In genomic region chr7:129824291-129825004, GRCh38 we compare ENCODE assay signal across 8 cellular contexts.
DNase-seq lines count a peak whose midpoint lies in the region; ATAC-seq and TF ChIP-seq lines count a peak whose summit lies in the region.

No MANE protein-coding gene starts in this region.

- no peaks in the 10 kb centered on the region for H3K27me3 Mint-ChIP-seq in Calu3 (ENCODE audit: unreplicated experiment)
- H3K27me3 Mint-ChIP-seq in endothelial cell (ENCODE audit: unreplicated experiment), result peaks cover 13% of the 10 kb centered on the region

- H3K36me3 ChIP-seq in OCI-LY7 (ENCODE audit: insufficient read depth, low read length) (no peaks in the 10 kb centered on the region), trophoblast cell (ENCODE audit: control insufficient read depth in 1 of 2, insufficient read depth in 2 of 2, low read length in 2 of 2) (peaks cover 7 to 11% of the 10 kb centered on the region in 2 experiments)

- H2AFZ ChIP-seq in OCI-LY7 (ENCODE audit: low read length), result peak overlapping the region; percentile 86
- H2AFZ ChIP-seq in trophoblast cell (ENCODE audit: insufficient read depth, low read length, poor library complexity), result peak overlapping the region; percentile 73

- H3K79me2 ChIP-seq in OCI-LY7 (ENCODE audit: insufficient read depth, low read depth, low read length) (no peaks in the 10 kb centered on the region), trophoblast cell (ENCODE audit: control insufficient read depth, insufficient read depth, low read length, poor library complexity) (no peaks in the 10 kb centered on the region)

- no peak overlapping the region for H3K14ac ChIP-seq in trophoblast cell (ENCODE audit: low read length)

- no peaks in the 10 kb centered on the region for H3K9me3 ChIP-seq in OCI-LY7 (ENCODE audit: low read length)
- no peaks in the 10 kb centered on the region for H3K9me3 ChIP-seq in trophoblast cell (ENCODE audit: insufficient read depth, low read depth, low read length)

- peak overlapping the region; percentile 79 for H4K8ac ChIP-seq in trophoblast cell (ENCODE audit: low read depth, low read length)

- no peak overlapping the region for H2AK5ac ChIP-seq in trophoblast cell (ENCODE audit: low read length)

- no TSS peak for BruUV-seq in Calu3 (replicated peaks; lab: Mats Ljungman, UMichigan)
- no TSS peak for BruUV-seq in OCI-LY7 (replicated peaks; lab: Mats Ljungman, UMichigan)

- H3K4me3 Mint-ChIP-seq in Calu3 (ENCODE audit: low read depth, unreplicated experiment) (peak overlapping the region; percentile 92), endothelial cell (ENCODE audit: unreplicated experiment) (peak overlapping the region; percentile 88)

- H3K23ac ChIP-seq in trophoblast cell (ENCODE audit: low read length), result no peak overlapping the region

- H3K27ac ChIP-seq in OCI-LY7 (ENCODE audit: low read depth, low read length, poor library complexity, severe bottlenecking) (no peak overlapping the region), trophoblast cell (ENCODE audit: low read depth, low read length) (no peak overlapping the region)

- intact Hi-C loops in Calu3 (cut with micrococcal nuclease; ENCODE audit: unreplicated experiment) (loop anchor here (1.0 to 5.0 kb wide), 2 partner anchors 123 to 160 kb away; no protein-coding TSS in a partner anchor), OCI-LY7 (cut with micrococcal nuclease; ENCODE audit: unreplicated experiment) (loop anchor here (1.0 to 10.0 kb wide), 3 partner anchors 160 to 460 kb away; no protein-coding TSS in a partner anchor)

- no peaks in the 10 kb centered on the region for H3K9me2 ChIP-seq in OCI-LY7 (ENCODE audit: insufficient read depth, low read length)

- DNase-seq in Calu3 (no peak), OCI-LY7 (ENCODE audit: low spot score) (no peak), endothelial cell (ENCODE audit: low spot score) (no peak), trophoblast cell (no peak), EL (no peak), NCI-H345 (lab: John Stamatoyannopoulos, UW) (no peak), foreskin melanocyte (no peak)

- H3K27ac Mint-ChIP-seq in Calu3 (ENCODE audit: unreplicated experiment) (peak overlapping the region; percentile 87), endothelial cell (ENCODE audit: unreplicated experiment) (no peak overlapping the region)

- H3K9me3 Mint-ChIP-seq in Calu3 (ENCODE audit: low read depth, unreplicated experiment) (no peaks in the 10 kb centered on the region), endothelial cell (ENCODE audit: unreplicated experiment) (no peaks in the 10 kb centered on the region)

- H3K18ac ChIP-seq in trophoblast cell (ENCODE audit: low read length), result no peak overlapping the region

- no peak overlapping the region for H2BK120ac ChIP-seq in trophoblast cell (ENCODE audit: insufficient read depth, low read length, poor library complexity)

- H4K91ac ChIP-seq in trophoblast cell (ENCODE audit: low read depth, low read length), result no peak overlapping the region

- WGBS in trophoblast cell (ENCODE audit: extremely low coverage, insufficient coverage, insufficient read length), result no CpG with 5 or more reads among the region's 20 CpGs

- CTCF ChIA-PET in Calu3 (lab: Charles Lee), result interaction anchor here (0.6 to 2.8 kb wide), 6 partner anchors 93 to 212 kb away, joined by 3 to 19 read pairs (median 9); no protein-coding TSS in a partner anchor
- CTCF ChIA-PET in OCI-LY7 (lab: Charles Lee; ENCODE audit: unreplicated experiment), result interaction anchor here (0.6 to 1.1 kb wide), 2 partner anchors 9 to 45 kb away, joined by 3 read pairs; no protein-coding TSS in a partner anchor

- POLR2A ChIA-PET in OCI-LY7 (lab: Charles Lee), result interaction anchor here (0.6 kb wide), 1 partner anchor 988 kb away, joined by 5 read pairs; no protein-coding TSS in a partner anchor

- H2BK5ac ChIP-seq in trophoblast cell (ENCODE audit: low read depth, low read length, poor library complexity), result no peak overlapping the region

- TF ChIP-seq CTCF in Calu3 (IDR thresholded peaks at IDR 0.05; ENCODE audit: unreplicated experiment) (no peak), OCI-LY7 (conservative IDR thresholded peaks at IDR 0.05; ENCODE audit: low read length) (no peak; the same call in 1 of the 2 replicates), endothelial cell (IDR thresholded peaks at IDR 0.05; ENCODE audit: unreplicated experiment) (no peak)

- H3K36me3 Mint-ChIP-seq in Calu3 (ENCODE audit: insufficient read depth, unreplicated experiment) (peaks cover 47% of the 10 kb centered on the region), endothelial cell (ENCODE audit: low read depth, unreplicated experiment) (peaks cover 11% of the 10 kb centered on the region)

- no peaks in the 10 kb centered on the region for H4K20me1 ChIP-seq in OCI-LY7 (ENCODE audit: insufficient read depth, low read length)

- H3K79me1 ChIP-seq in trophoblast cell (ENCODE audit: low read length), result peaks cover 6% of the 10 kb centered on the region

- no peak overlapping the region for H3K4ac ChIP-seq in trophoblast cell (ENCODE audit: low read depth, low read length)

- H4K12ac ChIP-seq in trophoblast cell (ENCODE audit: low read depth, low read length), result no peak overlapping the region

- peak overlapping the region; percentile 74 for H3K4me3 ChIP-seq in OCI-LY7 (ENCODE audit: low read depth, low read length, poor library complexity, severe bottlenecking)
- no peak overlapping the region for H3K4me3 ChIP-seq in trophoblast cell (ENCODE audit: low read depth, low read length)

- peaks cover under 1% of the 10 kb centered on the region for H3K4me1 Mint-ChIP-seq in Calu3 (ENCODE audit: low read depth, unreplicated experiment)
- peaks cover 3% of the 10 kb centered on the region for H3K4me1 Mint-ChIP-seq in endothelial cell (ENCODE audit: unreplicated experiment)

- ATAC-seq in HG03460 (IDR thresholded peaks at IDR 0.05; ENCODE audit: unreplicated experiment), result no peak

- H2BK12ac ChIP-seq in trophoblast cell (ENCODE audit: low read length), result no peak overlapping the region

- no peak overlapping the region for H3K9ac ChIP-seq in trophoblast cell (ENCODE audit: low read length)

- no peaks in the 10 kb centered on the region for H3K27me3 ChIP-seq in trophoblast cell (ENCODE audit: insufficient read depth, low read length)

- H3K4me1 ChIP-seq in OCI-LY7 (ENCODE audit: insufficient read depth, low read length, poor library complexity, severe bottlenecking) (no peaks in the 10 kb centered on the region), trophoblast cell (ENCODE audit: control insufficient read depth in 1 of 2, insufficient read depth in 2 of 2, low read length in 2 of 2) (peaks cover 0 to 3% of the 10 kb centered on the region in 2 experiments)

- H3K4me2 ChIP-seq in OCI-LY7 (ENCODE audit: low read length) (peak overlapping the region; percentile 100), trophoblast cell (ENCODE audit: low read length) (peak overlapping the region; percentile 98)
